In the genomic region with DNA sequence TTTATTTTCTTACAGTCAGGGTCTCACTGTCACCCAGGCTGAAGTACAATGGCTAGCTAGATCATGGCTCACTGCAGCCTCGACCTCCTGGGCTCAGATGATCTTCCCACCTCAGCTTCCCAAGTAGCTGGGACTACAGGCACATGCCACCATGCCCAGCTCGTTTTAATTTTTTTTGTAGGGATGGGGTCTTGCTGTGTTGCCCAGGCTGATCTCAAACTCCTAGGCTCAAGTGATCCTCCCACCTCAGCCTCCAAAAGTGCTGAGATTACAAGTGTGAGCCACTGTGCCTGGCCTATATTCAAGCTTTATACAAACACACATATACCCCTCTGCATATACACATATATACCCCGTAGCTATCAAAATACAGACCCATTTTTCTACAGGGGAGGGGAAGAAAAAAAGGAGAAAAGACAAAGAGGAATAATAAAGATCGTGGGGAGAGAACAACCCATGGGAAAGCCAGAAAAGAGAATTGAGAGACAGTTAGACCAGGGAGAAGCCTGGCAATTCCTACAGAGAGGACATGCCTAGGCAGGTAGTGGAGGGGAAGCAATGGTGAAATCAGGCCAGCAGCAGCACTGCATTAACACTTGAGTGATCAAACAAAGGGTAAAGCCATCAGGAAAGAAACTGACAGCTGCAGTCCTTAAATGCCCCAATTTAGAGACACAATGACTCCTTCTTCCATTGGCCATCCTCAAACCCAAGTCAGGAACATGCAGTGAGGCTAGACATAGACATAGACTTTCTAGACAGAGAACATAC, we compare ENCODE assay signal across 18 cellular contexts.
DNase-seq lines count a peak whose midpoint lies in the region; ATAC-seq and TF ChIP-seq lines count a peak whose summit lies in the region.
"Had no signal": no experiment of that assay in that cellular context is flagged by ENCODE, and none has a peak within 500 bp of the region (broad histone marks: within the 10 kb centered on the region; RNA-seq: fewer than 3 reads in every experiment).

No MANE protein-coding gene starts in this region.

- peaks cover 20% of the 10 kb centered on the region; the same call in 1 of the 2 replicates for H3K79me2 ChIP-seq in GM23338 (replicated peaks; ENCODE audit: insufficient read depth)

- WGBS in endodermal cell (ENCODE audit: insufficient coverage in 1 of 2, insufficient read length in 1 of 2), 2 experiments, result 69 to 88% methylated on average over 1 to 3 of the region's 4 CpGs

- H3K27ac Mint-ChIP-seq in GM23338 (peak overlapping the region; percentile 49), endodermal cell (peak overlapping the region; percentile 37)
- H3K27ac Mint-ChIP-seq: activated CD8-positive, alpha-beta T cell treated with anti-CD3 and anti-CD28 coated beads, Interleukin-2, amount 10 ng/mL, durations not matched to agents 7 days and 5 days had no signal

- H3K4me3 ChIP-seq in BLaER1 (no peak overlapping the region), GM23338 (no peak overlapping the region), endodermal cell (ENCODE audit: low read length) (no peak overlapping the region)
- H3K4me3 ChIP-seq: body of pancreas, heart right ventricle, tibial artery had no signal

- H2AFZ ChIP-seq in GM23338, result no peak overlapping the region

- H3K36me3 Mint-ChIP-seq in GM23338 (ENCODE audit: low read depth) (no peaks in the 10 kb centered on the region), endodermal cell (ENCODE audit: low read depth) (no peaks in the 10 kb centered on the region)

- H3K9me3 Mint-ChIP-seq in GM23338 (no peaks in the 10 kb centered on the region), endodermal cell (no peaks in the 10 kb centered on the region)

- TF ChIP-seq CTCF in GM23338 (conservative IDR thresholded peaks at IDR 0.05; ENCODE audit: low read depth in 2 of 2) (no peak), endodermal cell (conservative IDR thresholded peaks at IDR 0.05) (no peak)

- no peaks in the 10 kb centered on the region for H3K9me2 ChIP-seq in GM23338 (ENCODE audit: insufficient read depth)

- H3K4me3 Mint-ChIP-seq in GM23338, result no peak overlapping the region
- no peak overlapping the region for H3K4me3 Mint-ChIP-seq in endodermal cell
- H3K4me3 Mint-ChIP-seq: activated CD8-positive, alpha-beta T cell treated with anti-CD3 and anti-CD28 coated beads, Interleukin-2, amount 10 ng/mL, durations not matched to agents 7 days and 5 days had no signal

- H3K27ac ChIP-seq in BLaER1, result no peak overlapping the region
- H3K27ac ChIP-seq in GM23338 (ENCODE audit: low read depth), result no peak overlapping the region; the same call in 1 of the 2 replicates
- no peak overlapping the region for H3K27ac ChIP-seq in endodermal cell (ENCODE audit: low read depth, low read length)
- H3K27ac ChIP-seq: body of pancreas had no signal

- H3K4me1 ChIP-seq in BLaER1, result peaks cover 37% of the 10 kb centered on the region
- peaks cover 83% of the 10 kb centered on the region for H3K4me1 ChIP-seq in GM23338 (ENCODE audit: insufficient read depth)
- peaks cover 62% of the 10 kb centered on the region for H3K4me1 ChIP-seq in endodermal cell (ENCODE audit: control insufficient read depth, insufficient read depth, low read length)

- H3K27me3 ChIP-seq in BLaER1, result no peaks in the 10 kb centered on the region
- no peaks in the 10 kb centered on the region for H3K27me3 ChIP-seq in GM23338 (ENCODE audit: insufficient read depth)
- H3K27me3 ChIP-seq in endodermal cell (ENCODE audit: control insufficient read depth, insufficient read depth, low read length, poor library complexity, severe bottlenecking), result no peaks in the 10 kb centered on the region
- H3K27me3 ChIP-seq: body of pancreas, tibial artery had no signal

- no peaks in the 10 kb centered on the region for H3K27me3 Mint-ChIP-seq in GM23338 (ENCODE audit: insufficient read depth, low read depth, poor library complexity)
- H3K27me3 Mint-ChIP-seq in endodermal cell (ENCODE audit: insufficient read depth), result no peaks in the 10 kb centered on the region

- no peaks in the 10 kb centered on the region for H3K9me3 ChIP-seq in BLaER1
- no peaks in the 10 kb centered on the region for H3K9me3 ChIP-seq in endodermal cell (ENCODE audit: control insufficient read depth, low read length)
- H3K9me3 ChIP-seq: body of pancreas, heart right ventricle, tibial artery had no signal

- H4K20me1 ChIP-seq in BLaER1 (no peaks in the 10 kb centered on the region), GM23338 (replicated peaks; ENCODE audit: insufficient read depth) (no peaks in the 10 kb centered on the region)

- no peak for DNase-seq in GM23338 (ENCODE audit: low spot score)
- peak; percentile 6 for DNase-seq in NCI-H510A (lab: John Stamatoyannopoulos, UW)
- DNase-seq in endodermal cell, result no peak
- DNase-seq in NCI-H187 (lab: John Stamatoyannopoulos, UW), result no peak
- DNase-seq: activated CD8-positive, alpha-beta T cell treated with anti-CD3 and anti-CD28 coated beads, Interleukin-2, amount 10 ng/mL, durations not matched to agents 7 days and 5 days; activated effector memory CD4-positive, alpha-beta T cell treated with anti-CD3 and anti-CD28 coated beads, Interleukin-2, amount 50 U/mL, for 16 hours; body of pancreas; EL; heart right ventricle; Kasumi-1; NCI-H524 treated with DMSO at 0.1 percent for 48 hours; stimulated activated CD8-positive, alpha-beta memory T cell treated with anti-CD3 and anti-CD28 coated beads, Interleukin-4, amount 100 ng/mL, for 48 hours; T1000; tibial artery had no signal

- H3K36me3 ChIP-seq in BLaER1 (no peaks in the 10 kb centered on the region), GM23338 (ENCODE audit: insufficient read depth) (no peaks in the 10 kb centered on the region), endodermal cell (ENCODE audit: control insufficient read depth, insufficient read depth, low read length) (no peaks in the 10 kb centered on the region)
- H3K36me3 ChIP-seq: heart right ventricle, tibial artery had no signal

- no peak for ATAC-seq in GM23338
- ATAC-seq in HG03520 (IDR thresholded peaks at IDR 0.05; ENCODE audit: unreplicated experiment), result no peak
- no peak for ATAC-seq in HG03095 (IDR thresholded peaks at IDR 0.05; ENCODE audit: unreplicated experiment)
- no peak for ATAC-seq in GM18858 (IDR thresholded peaks at IDR 0.05; ENCODE audit: unreplicated experiment)
- ATAC-seq: activated CD8-positive, alpha-beta T cell treated with anti-CD3 and anti-CD28 coated beads, Interleukin-2, amount 10 ng/mL, durations not matched to agents 7 days and 5 days; body of pancreas; heart right ventricle had no signal

- H3F3A ChIP-seq in GM23338 (replicated peaks; ENCODE audit: low read depth), result no peaks in the 10 kb centered on the region; the same call in 1 of the 2 replicates

- H3K4me1 Mint-ChIP-seq in GM23338 (peaks cover 77% of the 10 kb centered on the region), endodermal cell (peaks cover 76% of the 10 kb centered on the region)

- H3K9ac ChIP-seq in BLaER1 (no peak overlapping the region), endodermal cell (ENCODE audit: extremely low read depth, low read length, poor library complexity, severe bottlenecking) (no peak overlapping the region)

- H3K4me2 ChIP-seq in BLaER1 (peak overlapping the region; percentile 54), GM23338 (no peak overlapping the region)

TF ChIP-seq in GM23338, 12 proteins besides CTCF, POLR2A, EP300 and RAD21:
- TF ChIP-seq CREB1 (CRISPR knock-in tag; IDR thresholded peaks at IDR 0.05; ENCODE audit: low read depth) (no peak), ZNF114 (CRISPR knock-in tag; IDR thresholded peaks at IDR 0.05) (no peak), NANOG (IDR thresholded peaks at IDR 0.05; ENCODE audit: borderline replicate concordance) (peak; percentile 28; the same call in 1 of the 2 replicates), EZH2 (IDR thresholded peaks at IDR 0.05; ENCODE audit: low read depth, unreplicated experiment) (no peak), STAT1 (IDR thresholded peaks at IDR 0.05; ENCODE audit: unreplicated experiment) (no peak), ZNF331 (CRISPR knock-in tag; IDR thresholded peaks at IDR 0.05; ENCODE audit: low read depth) (no peak), ETS1 (IDR thresholded peaks at IDR 0.05) (no peak), EZH2phosphoT487 (IDR thresholded peaks at IDR 0.05; ENCODE audit: unreplicated experiment) (no peak)
